9 cellular contexts compared by ENCODE assay signal in the genomic region with DNA sequence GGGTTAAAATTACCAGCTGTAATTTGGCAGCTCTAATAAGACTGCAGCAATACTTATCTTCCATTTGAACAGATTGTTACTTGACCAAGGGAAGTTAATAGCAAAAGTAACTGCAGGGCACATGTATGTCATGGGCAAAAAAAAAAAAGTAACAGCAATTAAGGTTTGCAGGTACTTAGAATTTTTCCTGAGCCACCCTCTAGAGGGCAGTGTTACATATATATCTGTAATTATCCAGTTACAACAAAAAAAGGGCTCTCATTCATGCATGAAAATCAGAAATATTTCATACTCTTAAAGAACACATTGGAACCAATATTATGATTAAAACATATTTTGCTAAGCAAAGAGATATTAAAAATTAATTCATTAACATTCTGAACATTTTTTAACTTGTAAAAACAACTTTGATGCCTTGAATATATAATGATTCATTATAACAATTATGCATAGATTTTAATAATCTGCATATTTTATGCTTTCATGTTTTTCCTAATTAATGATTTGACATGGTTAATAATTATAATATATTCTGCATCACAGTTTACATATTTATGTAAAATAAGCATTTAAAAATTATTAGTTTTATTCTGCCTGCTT. TPM values are rescaled to one million over a fixed set of nuclear protein-coding genes. Genes with fewer than 3 reads are reported as not detected.
DNase-seq lines count a peak whose midpoint lies in the region; ATAC-seq and TF ChIP-seq lines count a peak whose summit lies in the region.
"Had no signal": no experiment of that assay in that cellular context is flagged by ENCODE, and none has a peak within 500 bp of the region (broad histone marks: within the 10 kb centered on the region; RNA-seq: fewer than 3 reads in every experiment).

No MANE protein-coding gene starts in this region.

- peaks cover 6% of the 10 kb centered on the region for H3K36me3 ChIP-seq in OCI-LY3 (replicated peaks; ENCODE audit: low read depth, low read length)

- H3K4me1 ChIP-seq in OCI-LY3 (ENCODE audit: low read length) = no peaks in the 10 kb centered on the region

- H3K36me3 Mint-ChIP-seq in natural killer cell (no peaks in the 10 kb centered on the region), WTC11 (peaks cover 4% of the 10 kb centered on the region)
- no peaks in the 10 kb centered on the region for H3K36me3 Mint-ChIP-seq in natural killer cell treated with Interleukin-12 subunit alpha and Interleukin-12 subunit beta and Interleukin-15 and Interleukin-18, amount 100 ng/mL, for 72 hours

- intact Hi-C loops in natural killer cell (cut with micrococcal nuclease) = loop anchor here (2.0 kb wide), 1 partner anchor 52 kb away; no protein-coding TSS in a partner anchor

- POLR2A ChIA-PET in WTC11 (lab: Charles Lee) = no interaction called here

- no peaks in the 10 kb centered on the region for H3K9me3 Mint-ChIP-seq in natural killer cell
- H3K9me3 Mint-ChIP-seq in natural killer cell treated with Interleukin-12 subunit alpha and Interleukin-12 subunit beta and Interleukin-15 and Interleukin-18, amount 100 ng/mL, for 72 hours = no peaks in the 10 kb centered on the region
- H3K9me3 Mint-ChIP-seq in WTC11 = no peaks in the 10 kb centered on the region
- H3K9me3 Mint-ChIP-seq: central memory CD8-positive, alpha-beta T cell had no signal

- CTCF ChIA-PET in WTC11 (lab: Charles Lee) = interaction anchor here (1.0 to 1.7 kb wide), 2 partner anchors 51 to 107 kb away, joined by 6 to 8 read pairs; no protein-coding TSS in a partner anchor

- H2AFZ ChIP-seq in OCI-LY3 (ENCODE audit: low read depth, low read length) = no peak overlapping the region

- H3K4me2 ChIP-seq in OCI-LY3 (ENCODE audit: low read length) = no peak overlapping the region

- ATAC-seq in natural killer cell = peak; percentile 62 to 71 (median 63)
- ATAC-seq in natural killer cell treated with Interleukin-12 subunit alpha and Interleukin-12 subunit beta and Interleukin-15 and Interleukin-18, amount 100 ng/mL, for 72 hours = no peak
- ATAC-seq in WTC11 = no peak
- no peak for ATAC-seq in HG03457 (IDR thresholded peaks at IDR 0.05; ENCODE audit: unreplicated experiment)

- H3K27ac Mint-ChIP-seq in natural killer cell (no peak overlapping the region), WTC11 (no peak overlapping the region)
- H3K27ac Mint-ChIP-seq in natural killer cell treated with Interleukin-12 subunit alpha and Interleukin-12 subunit beta and Interleukin-15 and Interleukin-18, amount 100 ng/mL, for 72 hours = no peak overlapping the region

- no peaks in the 10 kb centered on the region for H3K27me3 ChIP-seq in OCI-LY3 (ENCODE audit: low read depth, low read length)

- DNase-seq in natural killer cell (no peak), choroid plexus epithelial cell (ENCODE audit: low read depth) (peak; percentile 70), midbrain (lab: John Stamatoyannopoulos, UW) (peak; percentile 29), WTC11 (ENCODE audit: low spot score) (no peak)
- no peak for DNase-seq in natural killer cell treated with Interleukin-12 subunit alpha and Interleukin-12 subunit beta and Interleukin-15 and Interleukin-18, amount 100 ng/mL, for 72 hours (ENCODE audit: low spot score)
- peak; percentile 61 for DNase-seq in Jurkat, Clone E6-1 (ENCODE audit: low read depth, low spot score)

- H4K20me1 ChIP-seq in OCI-LY3 (ENCODE audit: insufficient read depth, low read length) = peaks cover 18% of the 10 kb centered on the region; the same call in 1 of the 2 replicates

- no peak overlapping the region for H3K27ac ChIP-seq in OCI-LY3 (ENCODE audit: low read length)

- peaks cover 18% of the 10 kb centered on the region for H3K79me2 ChIP-seq in OCI-LY3 (ENCODE audit: low read length)

- peaks cover 7 to 8% of the 10 kb centered on the region in 2 donors for H3K4me1 Mint-ChIP-seq in natural killer cell
- peaks cover 4 to 8% of the 10 kb centered on the region in 2 donors for H3K4me1 Mint-ChIP-seq in natural killer cell treated with Interleukin-12 subunit alpha and Interleukin-12 subunit beta and Interleukin-15 and Interleukin-18, amount 100 ng/mL, for 72 hours (ENCODE audit: low read depth in 2 of 2)
- H3K4me1 Mint-ChIP-seq in WTC11 = no peaks in the 10 kb centered on the region; the same call in 1 of the 2 replicates

- H3K9me3 ChIP-seq in OCI-LY3 (ENCODE audit: insufficient read depth, low read length) = no peaks in the 10 kb centered on the region

- TF ChIP-seq CTCF in natural killer cell (IDR thresholded peaks at IDR 0.05) = peak; percentile 56
- TF ChIP-seq CTCF in OCI-LY3 (IDR thresholded peaks at IDR 0.05; ENCODE audit: low read depth, low read length) = peak; percentile 59
- peak; percentile 38 for TF ChIP-seq CTCF in choroid plexus epithelial cell (conservative IDR thresholded peaks at IDR 0.05; ENCODE audit: low read depth, low read length)
- TF ChIP-seq CTCF in WTC11 (IDR thresholded peaks at IDR 0.05) = no peak

- H3K4me3 Mint-ChIP-seq in natural killer cell (no peak overlapping the region), WTC11 (no peak overlapping the region)
- H3K4me3 Mint-ChIP-seq in natural killer cell treated with Interleukin-12 subunit alpha and Interleukin-12 subunit beta and Interleukin-15 and Interleukin-18, amount 100 ng/mL, for 72 hours = no peak overlapping the region
- H3K4me3 Mint-ChIP-seq: central memory CD8-positive, alpha-beta T cell had no signal

- H3K9ac ChIP-seq in OCI-LY3 (ENCODE audit: low read length) = no peak overlapping the region

- H3K27me3 Mint-ChIP-seq in natural killer cell (ENCODE audit: low read depth in 2 of 2) (no peaks in the 10 kb centered on the region), WTC11 (ENCODE audit: low read depth) (no peaks in the 10 kb centered on the region)
- no peaks in the 10 kb centered on the region for H3K27me3 Mint-ChIP-seq in natural killer cell treated with Interleukin-12 subunit alpha and Interleukin-12 subunit beta and Interleukin-15 and Interleukin-18, amount 100 ng/mL, for 72 hours
- H3K27me3 Mint-ChIP-seq: central memory CD8-positive, alpha-beta T cell had no signal

- H3K4me3 ChIP-seq in Jurkat, Clone E6-1 (ENCODE audit: low read length) = no peak overlapping the region
- no peak overlapping the region for H3K4me3 ChIP-seq in OCI-LY3 (ENCODE audit: low read length)
- H3K4me3 ChIP-seq in choroid plexus epithelial cell (ENCODE audit: low read depth, low read length) = no peak overlapping the region

TF ChIP-seq in WTC11, 78 proteins besides CTCF, POLR2A, EP300 and RAD21:
- TF ChIP-seq ZNF416 (CRISPR knock-in tag; IDR thresholded peaks at IDR 0.05) = no peak
- TF ChIP-seq ZBTB21 (CRISPR knock-in tag; IDR thresholded peaks at IDR 0.05; ENCODE audit: borderline replicate concordance) = no peak

RNA-seq across cellular contexts. Expression of a gene that starts 25.1 kb away (rescaled TPM):
- 10 to 100 TPM; 32.2 to 44.9 (median 40.2) TPM for total RNA-seq in natural killer cell
- 10 to 100 TPM; 56.1 to 63.8 TPM for total RNA-seq in natural killer cell treated with Interleukin-12 subunit alpha and Interleukin-12 subunit beta and Interleukin-15 and Interleukin-18, amount 100 ng/mL, for 72 hours
- polyA plus RNA-seq in Jurkat, Clone E6-1 (2012; ENCODE audit: insufficient read depth, insufficient read length) = 11.4 TPM
- 31.4 to 40.7 TPM (median 38.5 TPM) in 3 replicates for total RNA-seq in WTC11 (2021)

Comparison
In these comparisons a context has a peak if more than half of its experiments do, and no peak if none do; other contexts are left out.
1. ATAC-seq: peak in natural killer cell (3 of 3); none in natural killer cell treated with Interleukin-12 subunit alpha and Interleukin-12 subunit beta and Interleukin-15 and Interleukin-18, amount 100 ng/mL, for 72 hours (0 of 2), WTC11 (single experiment) and HG03457 (single experiment).
2. DNase-seq: peak in Jurkat, Clone E6-1 (single experiment), choroid plexus epithelial cell (single experiment) and midbrain (single experiment); none in natural killer cell (single experiment), natural killer cell treated with Interleukin-12 subunit alpha and Interleukin-12 subunit beta and Interleukin-15 and Interleukin-18, amount 100 ng/mL, for 72 hours (single experiment) and WTC11 (single experiment).